25 cellular contexts compared by ENCODE assay signal in the genomic region with DNA sequence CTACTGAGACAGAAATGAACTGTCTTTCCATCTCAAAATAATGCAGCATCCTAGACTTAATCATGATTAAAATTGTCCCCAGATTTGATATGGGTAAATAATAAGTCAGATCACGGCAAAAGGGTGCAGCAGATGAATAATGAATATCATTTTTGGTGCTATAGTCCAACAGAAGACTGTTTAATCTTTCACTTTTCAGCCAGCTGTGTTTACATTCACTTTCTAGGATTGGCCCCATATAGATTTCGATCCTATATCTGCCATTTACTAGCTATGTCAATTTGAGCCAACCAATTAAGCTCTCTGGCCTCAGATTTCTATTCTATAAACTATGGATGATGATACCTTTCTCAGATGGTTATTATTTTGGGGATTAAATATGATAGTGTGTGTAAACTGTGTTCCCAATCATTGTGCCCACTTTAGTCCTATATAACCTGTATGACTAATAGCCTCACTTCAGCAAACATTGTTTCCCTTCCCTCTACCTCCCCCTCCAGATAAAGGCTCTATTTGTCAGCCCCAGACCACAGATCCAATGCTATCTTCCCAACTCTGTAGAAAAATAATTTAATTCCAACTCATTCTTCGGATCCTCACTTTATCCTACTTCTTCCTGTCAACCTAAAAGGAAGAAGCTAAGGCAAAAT. TPM values are rescaled to one million over a fixed set of nuclear protein-coding genes. Genes with fewer than 3 reads are reported as not detected.
DNase-seq lines count a peak whose midpoint lies in the region; ATAC-seq, FAIRE-seq and TF ChIP-seq lines count a peak whose summit lies in the region.
"Had no signal": no experiment of that assay in that cellular context is flagged by ENCODE, and none has a peak within 500 bp of the region (broad histone marks: within the 10 kb centered on the region; RNA-seq: fewer than 3 reads in every experiment).

No MANE protein-coding gene starts in this region.

- H3K36me3 ChIP-seq in HepG2 (replicated peaks in 1 of 2; ENCODE audit: control insufficient read depth in 1 of 2, insufficient read depth in 2 of 2, low read length in 2 of 2) (no peaks in the 10 kb centered on the region), right lobe of liver (no peaks in the 10 kb centered on the region), mucosa of descending colon (ENCODE audit: low read depth) (no peaks in the 10 kb centered on the region)
- H3K36me3 ChIP-seq: HAP-1, SJCRH30 had no signal

- in situ Hi-C loops in HepG2 (cut with HindIII; ENCODE audit: extremely low pct_ligation_motif_present, low pct_unique_long_range_greater_than_20kb), result no loop called here
- in situ Hi-C loops in ACHN (cut with HindIII; ENCODE audit: low pct_ligation_motif_present, low pct_unique_long_range_greater_than_20kb, low sequenced_read_pairs), result no loop called here

- CTCF ChIA-PET in HepG2 (lab: Yijun Ruan, JAX; ENCODE audit: low intra/inter-chr PET ratio, low total read pairs), result no interaction called here

- no peak for FAIRE-seq in HepG2 (lab: Jason Lieb, UNC)

- H3K27me3 ChIP-seq in HepG2 (ENCODE audit: control insufficient read depth in 1 of 2, insufficient read depth in 2 of 2, low read length in 2 of 2) (no peaks in the 10 kb centered on the region), right lobe of liver (no peaks in the 10 kb centered on the region)
- H3K27me3 ChIP-seq: SJCRH30 had no signal

- H3K9ac ChIP-seq in HepG2 (ENCODE audit: insufficient read depth, low read depth, low read length), result no peak overlapping the region
- H3K9ac ChIP-seq: KMS-11 had no signal

- POLR2A ChIA-PET in HepG2 (lab: Yijun Ruan, JAX), result interaction anchor here (1.4 kb wide), 1 partner anchor 9 kb away, joined by 9 read pairs; no protein-coding TSS in a partner anchor

- intact Hi-C loops in HepG2 (cut with micrococcal nuclease; ENCODE audit: unreplicated experiment) (no loop called here), right lobe of liver (cut with DNase I) (no loop called here), mucosa of descending colon (cut with DNase I, micrococcal nuclease) (no loop called here)

- H2AFZ ChIP-seq in HepG2 (ENCODE audit: low read length), result no peak overlapping the region
- H2AFZ ChIP-seq: GM23338, PC-9 had no signal

- TF ChIP-seq POLR2A in HepG2 (IDR thresholded peaks at IDR 0.05; ENCODE audit: insufficient read depth in 1 of 2, low read depth in 2 of 2, low read length in 2 of 2) (no peak), right lobe of liver (IDR thresholded peaks at IDR 0.05) (no peak)

- peak; percentile 48; the same call in 2 of the 3 replicates for ATAC-seq in HepG2
- ATAC-seq in right lobe of liver, result no peak
- ATAC-seq in mucosa of descending colon, result peak; percentile 72
- no peak for ATAC-seq in GM18870 (IDR thresholded peaks at IDR 0.05; ENCODE audit: unreplicated experiment)
- ATAC-seq: GM23338, Right ventricle myocardium inferior had no signal

- no peaks in the 10 kb centered on the region for H3K79me2 ChIP-seq in HepG2 (ENCODE audit: insufficient read depth, low read length)

- no peak overlapping the region for H3K27ac ChIP-seq in HepG2 (ENCODE audit: extremely low read length, insufficient read depth, low read length)
- no peak overlapping the region for H3K27ac ChIP-seq in right lobe of liver
- H3K27ac ChIP-seq: KMS-11, PC-9, SJCRH30 had no signal

- H3K4me3 ChIP-seq in HepG2 (replicated peaks in 1 of 3; ENCODE audit: insufficient read depth in 1 of 3, low read depth in 2 of 3, low read length in 3 of 3) (no peak overlapping the region), right lobe of liver (no peak overlapping the region), mucosa of descending colon (no peak overlapping the region)
- H3K4me3 ChIP-seq: GM23338, HAP-1, PC-9, SJCRH30 had no signal

- WGBS in HepG2 (ENCODE audit: low lambda C conversion rate), result 64% methylated on average over 3 of the region's 3 CpGs
- 71% methylated on average over 3 of the region's 3 CpGs for WGBS in right lobe of liver (ENCODE audit: insufficient coverage, low coverage, low lambda C conversion rate, missing lambda C conversion rate)

- TF ChIP-seq EP300 in HepG2 (IDR thresholded peaks at IDR 0.05; ENCODE audit: low read depth in 2 of 2, low read length in 2 of 2) (0 out of 4 replicates have a peak, but pooled peaks of 1 of the 2 experiments have one; percentile 10), HepG2 (CRISPR knock-in tag; IDR thresholded peaks at IDR 0.05; ENCODE audit: borderline replicate concordance) (no peak)

- no peaks in the 10 kb centered on the region for H4K20me1 ChIP-seq in HepG2 (ENCODE audit: insufficient read depth, low read length)

- H3K9me3 ChIP-seq in HepG2 (ENCODE audit: low read length), result no peaks in the 10 kb centered on the region
- no peaks in the 10 kb centered on the region for H3K9me3 ChIP-seq in right lobe of liver
- H3K9me3 ChIP-seq in mucosa of descending colon, result no peaks in the 10 kb centered on the region
- H3K9me3 ChIP-seq: HAP-1, SJCRH30 had no signal

- TF ChIP-seq CTCF in HepG2 (CRISPR knock-in tag; IDR thresholded peaks at IDR 0.05) (no peak), right lobe of liver (IDR thresholded peaks at IDR 0.05) (no peak), mucosa of descending colon (IDR thresholded peaks at IDR 0.05) (no peak)

- DNase-seq in HepG2 (ENCODE audit: low spot score) (peak; percentile 56), right lobe of liver (no peak), NCI-H748 (lab: John Stamatoyannopoulos, UW; ENCODE audit: unreplicated experiment) (peak; percentile 73), mucosa of descending colon (no peak), glomerular visceral epithelial cell (ENCODE audit: extremely low spot score) (no peak), ACHN (no peak)
- no peak for DNase-seq in stimulated activated naive CD4-positive, alpha-beta T cell (lab: John Stamatoyannopoulos, UW)
- DNase-seq: 8988T, Calu3, HFFc6, NCI-H1048, NCI-H1436 treated with DMSO at 0.1 percent for 48 hours, NCI-H187 treated with DMSO at 0.1 percent for 48 hours, NCI-H2171, NCI-H226, NCI-H510A, NCI-H774, PC-9, SJCRH30, T-helper 1 cell had no signal

- no TSS peak for BruUV-seq in HepG2 (replicated peaks; lab: Mats Ljungman, UMichigan)

- peak overlapping the region; percentile 16; the same call in 1 of the 2 replicates for H3K4me2 ChIP-seq in HepG2 (ENCODE audit: low read depth, low read length)
- H3K4me2 ChIP-seq: GM23338, KMS-11, PC-9 had no signal

- no peak for TF ChIP-seq RAD21 in HepG2 (CRISPR knock-in tag; IDR thresholded peaks at IDR 0.05)

- H3K4me1 ChIP-seq in HepG2 (ENCODE audit: insufficient read depth, low read length) (peaks cover 67% of the 10 kb centered on the region), right lobe of liver (peaks cover 0 to 14% (median 2%) of the 10 kb centered on the region in 4 donors), mucosa of descending colon (ENCODE audit: low read depth) (peaks cover 1% of the 10 kb centered on the region)
- H3K4me1 ChIP-seq: HAP-1, SJCRH30 had no signal

TF ChIP-seq in HepG2, 621 proteins besides CTCF, POLR2A, EP300 and RAD21 (continues in another document):
- TF ChIP-seq MAF1 (CRISPR knock-in tag; IDR thresholded peaks at IDR 0.05; ENCODE audit: borderline replicate concordance) (no peak), ZBTB20 (CRISPR knock-in tag; IDR thresholded peaks at IDR 0.05; ENCODE audit: borderline replicate concordance, low read depth) (peak; percentile 58; the same call in 1 of the 2 replicates), GATA4 (IDR thresholded peaks at IDR 0.05; ENCODE audit: borderline replicate concordance, low read depth) (no peak), KLF16 (CRISPR knock-in tag; IDR thresholded peaks at IDR 0.05) (0 out of 4 replicates have a peak, but pooled peaks of 1 of the 2 experiments have one; percentile 20), POGZ (CRISPR knock-in tag; IDR thresholded peaks at IDR 0.05) (peak; percentile 39; the same call in 1 of the 2 replicates)
- TF ChIP-seq, protein P1, sequence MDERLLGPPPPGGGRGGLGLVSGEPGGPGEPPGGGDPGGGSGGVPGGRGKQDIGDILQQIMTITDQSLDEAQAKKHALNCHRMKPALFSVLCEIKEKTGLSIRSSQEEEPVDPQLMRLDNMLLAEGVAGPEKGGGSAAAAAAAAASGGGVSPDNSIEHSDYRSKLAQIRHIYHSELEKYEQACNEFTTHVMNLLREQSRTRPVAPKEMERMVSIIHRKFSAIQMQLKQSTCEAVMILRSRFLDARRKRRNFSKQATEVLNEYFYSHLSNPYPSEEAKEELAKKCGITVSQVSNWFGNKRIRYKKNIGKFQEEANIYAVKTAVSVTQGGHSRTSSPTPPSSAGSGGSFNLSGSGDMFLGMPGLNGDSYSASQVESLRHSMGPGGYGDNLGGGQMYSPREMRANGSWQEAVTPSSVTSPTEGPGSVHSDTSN (CRISPR knock-in tag; IDR thresholded peaks at IDR 0.05), result no peak

RNA-seq across cellular contexts. Expression of gene NT5E, which starts 53.6 kb away (rescaled TPM):
- total RNA-seq in HepG2 (2016; rRNA removed; fragmentation: Illumina TruSeq; extraction: Trizol) (6.4 and 9.5 TPM in 2 replicates), right lobe of liver (10 to 100 TPM; 19.3 to 31.8 (median 25.8) TPM), mucosa of descending colon (10 to 100 TPM; 29.0 to 75.8 (median 29.7) TPM)
- total RNA-seq in HepG2 (2016; cell fraction: cytosol; rRNA removed; fragmentation: Illumina TruSeq; extraction: Trizol; ENCODE audit: low read depth), result 2.7 and 3.2 TPM in 2 replicates
- 6.5 and 9.4 TPM in 2 replicates for total RNA-seq in HepG2 (2016; cell fraction: insoluble cytoplasmic fraction; rRNA removed; fragmentation: Illumina TruSeq; extraction: Trizol)
- 4.5 and 4.6 TPM in 2 replicates for total RNA-seq in HepG2 (2016; cell fraction: membrane; rRNA removed; fragmentation: Illumina TruSeq; extraction: Trizol)
- total RNA-seq in HepG2 (2016; cell fraction: nucleus; rRNA removed; fragmentation: Illumina TruSeq; extraction: Trizol), result 11.7 and 12.4 TPM in 2 replicates
- polyA plus RNA-seq in HepG2 (2011; rRNA removed), result 33.0 and 40.6 TPM in 2 replicates
- polyA plus RNA-seq in HepG2 (2011; cell fraction: cytosol; rRNA removed), result 28.1 and 33.2 TPM in 2 replicates
- 38.4 and 39.5 TPM in 2 replicates for polyA plus RNA-seq in HepG2 (2011; cell fraction: nucleus; rRNA removed)
- polyA plus RNA-seq in HepG2 (2012), result 41.1 and 41.9 TPM in 2 replicates
- polyA plus RNA-seq in HepG2 (2016; cell fraction: cytosol; fragmentation: Illumina TruSeq; extraction: Trizol; ENCODE audit: low read depth), result 1.8 and 3.1 TPM in 2 replicates
- polyA plus RNA-seq in HepG2 (2016; cell fraction: insoluble cytoplasmic fraction; fragmentation: Illumina TruSeq; extraction: Trizol; ENCODE audit: low read depth), result 5.9 and 6.0 TPM in 2 replicates
- polyA plus RNA-seq in HepG2 (2016; cell fraction: membrane; fragmentation: Illumina TruSeq; extraction: Trizol; ENCODE audit: low read depth), result 3.5 and 3.7 TPM in 2 replicates
- polyA plus RNA-seq in HepG2 (2016; cell fraction: nucleus; fragmentation: Illumina TruSeq; extraction: Trizol; ENCODE audit: insufficient read depth, low read depth), result 12.7 and 12.8 TPM in 2 replicates
- 4.8 and 51.2 TPM in 2 replicates for polyA minus RNA-seq in HepG2 (2011; rRNA and poly(A)+ RNA removed; ENCODE audit: low replicate concordance)
- polyA minus RNA-seq in HepG2 (2011; cell fraction: cytosol; rRNA and poly(A)+ RNA removed), result 40.8 and 61.8 TPM in 2 replicates
- 27.0 and 35.1 TPM in 2 replicates for polyA minus RNA-seq in HepG2 (2011; cell fraction: nucleus; rRNA and poly(A)+ RNA removed)

Comparison
In these comparisons a context has a peak if more than half of its experiments do, and no peak if none do; other contexts are left out.
1. ATAC-seq: peak in HepG2 (single experiment) and mucosa of descending colon (single experiment); none in right lobe of liver (0 of 4) and GM18870 (single experiment).
2. DNase-seq: peak in HepG2 (single experiment) and NCI-H748 (single experiment); none in right lobe of liver (0 of 3), mucosa of descending colon (0 of 3), stimulated activated naive CD4-positive, alpha-beta T cell (0 of 6), glomerular visceral epithelial cell (single experiment) and ACHN (single experiment).